ENCODE assay signal across 17 cellular contexts in genomic region chr12:59823535-59823934, GRCh38.
DNase-seq lines count a peak whose midpoint lies in the region; ATAC-seq and TF ChIP-seq lines count a peak whose summit lies in the region.
"Had no signal": no experiment of that assay in that cellular context is flagged by ENCODE, and none has a peak within 500 bp of the region (broad histone marks: within the 10 kb centered on the region; RNA-seq: fewer than 3 reads in every experiment).

No MANE protein-coding gene starts in this region.

- no peaks in the 10 kb centered on the region for H3K9me3 ChIP-seq in MM.1S (replicated peaks; ENCODE audit: insufficient read depth, low read length)
- H3K9me3 ChIP-seq: A549, SJSA1 had no signal

- no peak overlapping the region for H3K4me3 ChIP-seq in fibroblast of mammary gland (ENCODE audit: control insufficient read depth, low read depth, low read length)
- H3K4me3 ChIP-seq in MM.1S (ENCODE audit: low read length) = no peak overlapping the region
- H3K4me3 ChIP-seq: A549, PC-9, SJSA1 had no signal

- DNase-seq in AG08395 (ENCODE audit: low spot score) (peak; percentile 19), EL (peak; percentile 31), NCI-H2171 (lab: John Stamatoyannopoulos, UW) (peak; percentile 9), fibroblast of mammary gland (ENCODE audit: low read depth) (peak; percentile 23), GOT3 (lab: John Stamatoyannopoulos, UW) (no peak), MM.1S (no peak), KBM-7 (no peak)
- DNase-seq: AML-193, COR-L47, NCI-H1092, NCI-H1694, NCI-H345, PC-9 had no signal

- H3K9ac ChIP-seq in MM.1S (ENCODE audit: low read length) = no peak overlapping the region
- H3K9ac ChIP-seq: KMS-11 had no signal

- H4K20me1 ChIP-seq in MM.1S (ENCODE audit: insufficient read depth, low read length) = no peaks in the 10 kb centered on the region

- no peaks in the 10 kb centered on the region for H3K9me2 ChIP-seq in MM.1S (replicated peaks; ENCODE audit: insufficient read depth, low read length)

- H3K27ac ChIP-seq in MM.1S (ENCODE audit: low read length) = no peak overlapping the region
- H3K27ac ChIP-seq: A549, KMS-11, PC-9, SJSA1 had no signal

- no peaks in the 10 kb centered on the region for H3K79me2 ChIP-seq in MM.1S (ENCODE audit: low read length)

- H2AFZ ChIP-seq in MM.1S (ENCODE audit: low read length) = no peak overlapping the region
- H2AFZ ChIP-seq: PC-9 had no signal

- H3K27me3 ChIP-seq in MM.1S (replicated peaks; ENCODE audit: insufficient read depth, low read length) = no peaks in the 10 kb centered on the region
- H3K27me3 ChIP-seq: SJSA1 had no signal

- H3K36me3 ChIP-seq in MM.1S (replicated peaks; ENCODE audit: insufficient read depth, low read length) = no peaks in the 10 kb centered on the region
- H3K36me3 ChIP-seq: SJSA1 had no signal

- in situ Hi-C loops in KBM-7 (cut with MboI; ENCODE audit: low pct_unique_long_range_greater_than_20kb, low sequenced_read_pairs) = no loop called here

- TF ChIP-seq CTCF in fibroblast of mammary gland (conservative IDR thresholded peaks at IDR 0.05; ENCODE audit: control insufficient read depth, insufficient read depth, low read depth, low read length) (no peak), MM.1S (IDR thresholded peaks at IDR 0.05; ENCODE audit: low read length) (no peak)

- ATAC-seq in esophagus mucosa = no peak
- ATAC-seq: A549 had no signal

- no peak overlapping the region for H3K4me2 ChIP-seq in MM.1S (ENCODE audit: low read depth, low read length)
- H3K4me2 ChIP-seq: A549, KMS-11, PC-9 had no signal

- H3K4me1 ChIP-seq in MM.1S (ENCODE audit: low read length) = no peaks in the 10 kb centered on the region
- H3K4me1 ChIP-seq: A549, SJSA1 had no signal

- no peaks in the 10 kb centered on the region for H3F3A ChIP-seq in MM.1S (ENCODE audit: insufficient read depth, low read length)

Comparison
In these comparisons a context has a peak if more than half of its experiments do, and no peak if none do; other contexts are left out.
1. DNase-seq: peak in AG08395 (single experiment), EL (single experiment), NCI-H2171 (single experiment) and fibroblast of mammary gland (single experiment); none in GOT3 (single experiment), MM.1S (single experiment) and KBM-7 (single experiment).